ENCODE assay signal across 35 cellular contexts in the genomic region with DNA sequence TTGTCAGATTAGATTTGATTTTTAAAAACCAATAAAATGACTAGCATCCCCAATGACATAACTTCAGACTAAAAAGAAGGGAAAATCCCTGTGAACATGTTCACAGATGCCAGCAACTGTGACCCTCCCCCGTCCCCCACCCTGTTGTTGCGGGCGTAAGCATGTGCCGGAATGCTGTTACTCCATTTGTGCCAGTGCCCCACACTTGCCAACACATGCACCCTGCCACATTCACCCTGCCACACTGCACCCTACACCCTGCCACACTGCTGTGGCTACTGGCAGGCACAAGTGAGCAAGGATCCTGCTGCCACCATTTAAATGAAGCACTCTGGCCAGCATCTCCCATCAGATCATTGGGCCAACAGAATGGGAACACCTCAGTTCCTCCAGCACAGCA.
DNase-seq lines count a peak whose midpoint lies in the region; ATAC-seq and TF ChIP-seq lines count a peak whose summit lies in the region.
"Had no signal": no experiment of that assay in that cellular context is flagged by ENCODE, and none has a peak within 500 bp of the region (broad histone marks: within the 10 kb centered on the region; RNA-seq: fewer than 3 reads in every experiment).

No MANE protein-coding gene starts in this region.

- H3K4me1 ChIP-seq in IMR-90 (ENCODE audit: control insufficient read depth, insufficient read depth, low read length) (no peaks in the 10 kb centered on the region), neuronal stem cell (ENCODE audit: control insufficient read depth in 2 of 2, insufficient read depth in 1 of 2, low read depth in 1 of 2, low read length in 2 of 2) (no peaks in the 10 kb centered on the region), spleen (no peaks in the 10 kb centered on the region), upper lobe of left lung (no peaks in the 10 kb centered on the region)
- H3K4me1 ChIP-seq: A549; BE2C; BLaER1; BLaER1 treated with 17β-estradiol and CSF1 and Interleukin-3, amounts not matched to agents 10 nM and 100 nM; Caco-2 had no signal

- H4K5ac ChIP-seq in IMR-90 (ENCODE audit: low read depth, low read length), result no peak overlapping the region

- H3K79me1 ChIP-seq in IMR-90 (ENCODE audit: low read depth in 1 of 2, low read length in 2 of 2) (no peaks in the 10 kb centered on the region), neuronal stem cell (ENCODE audit: low read depth, low read length) (no peaks in the 10 kb centered on the region)

- no peak overlapping the region for H3K4me3 Mint-ChIP-seq in osteocyte (ENCODE audit: unreplicated experiment)
- H3K4me3 Mint-ChIP-seq: B cell; CD14-positive monocyte; CD4-positive, alpha-beta memory T cell; CD4-positive, alpha-beta T cell; CD4-positive, CD25-positive, alpha-beta regulatory T cell; CD8-positive, alpha-beta memory T cell; CD8-positive, alpha-beta T cell had no signal

- dilution Hi-C loops in IMR-90 (cut with HindIII; ENCODE audit: low sequenced_read_pairs, unreplicated experiment), result no loop called here

- H3K23ac ChIP-seq in IMR-90 (ENCODE audit: low read depth, low read length), result no peak overlapping the region
- peak overlapping the region; percentile 85 for H3K23ac ChIP-seq in neuronal stem cell (ENCODE audit: low read depth, low read length, poor library complexity)

- H2BK5ac ChIP-seq in IMR-90 (ENCODE audit: low read depth, low read length, poor library complexity, severe bottlenecking) (no peak overlapping the region), neuronal stem cell (ENCODE audit: low read length) (no peak overlapping the region)

- H3K4me2 ChIP-seq in IMR-90 (ENCODE audit: low read depth, low read length), result no peak overlapping the region
- no peak overlapping the region for H3K4me2 ChIP-seq in neuronal stem cell (ENCODE audit: insufficient read depth, low read length, poor library complexity, severe bottlenecking)
- H3K4me2 ChIP-seq: A549; BLaER1; BLaER1 treated with 17β-estradiol and CSF1 and Interleukin-3, amounts not matched to agents 10 nM and 100 nM had no signal

- ATAC-seq in IMR-90 (ENCODE audit: low read depth), result no peak
- ATAC-seq in upper lobe of left lung (ENCODE audit: low FRiP score in 2 of 2), result no peak
- no peak for ATAC-seq in GM19351 (IDR thresholded peaks at IDR 0.05; ENCODE audit: unreplicated experiment)
- ATAC-seq: A549; CD8-positive, alpha-beta T cell had no signal

- H2AK9ac ChIP-seq in IMR-90 (replicated peaks; ENCODE audit: low read depth, low read length, poor library complexity), result peak overlapping the region; percentile 1

- H2BK120ac ChIP-seq in IMR-90 (ENCODE audit: low read depth, low read length) (no peak overlapping the region), neuronal stem cell (ENCODE audit: low read depth, low read length) (no peak overlapping the region)

- H2AK5ac ChIP-seq in IMR-90 (ENCODE audit: low read depth, low read length) (no peak overlapping the region), neuronal stem cell (ENCODE audit: low read depth, low read length) (no peak overlapping the region)

- H3K56ac ChIP-seq in IMR-90 (ENCODE audit: extremely low read depth, insufficient read depth, low read length), result no peak overlapping the region

- no peaks in the 10 kb centered on the region for H3K9me1 ChIP-seq in IMR-90 (ENCODE audit: insufficient read depth, low read length)

- DNase-seq in IMR-90 (no peak), neuronal stem cell (ENCODE audit: low spot score) (no peak), osteocyte (ENCODE audit: extremely low spot score, unreplicated experiment) (peak; percentile 56), spleen (peak; percentile 41), NCI-H2171 treated with DMSO at 0.1 percent for 48 hours (lab: John Stamatoyannopoulos, UW) (no peak), upper lobe of left lung (no peak), anterior cingulate cortex (lab: John Stamatoyannopoulos, UW) (no peak)
- DNase-seq: 8988T; ACHN; AML-193; BE2C; C1 segment of cervical spinal cord; Caco-2; Calu3; CD4-positive, alpha-beta memory T cell; CD4-positive, alpha-beta T cell; CD4-positive, CD25-positive, alpha-beta regulatory T cell; CD8-positive, alpha-beta memory T cell; CD8-positive, alpha-beta T cell; COR-L47; DMS 273 treated with DMSO at 0.1 percent for 48 hours; DMS153; DMS53; DMS79; DMS79 treated with DMSO at 0.1 percent for 48 hours; DND-41; EL had no signal

- H3K4me3 ChIP-seq in IMR-90 (ENCODE audit: insufficient read depth, low read depth, low read length), result no peak overlapping the region
- no peak overlapping the region for H3K4me3 ChIP-seq in neuronal stem cell (ENCODE audit: low read length in 2 of 2)
- H3K4me3 ChIP-seq in spleen, result no peak overlapping the region
- H3K4me3 ChIP-seq in upper lobe of left lung, result no peak overlapping the region
- H3K4me3 ChIP-seq: A549; BLaER1; BLaER1 treated with 17β-estradiol and CSF1 and Interleukin-3, amounts not matched to agents 10 nM and 100 nM had no signal

- no TSS peak for BruUV-seq in IMR-90 (replicated peaks; lab: Mats Ljungman, UMichigan)

- H3K27ac Mint-ChIP-seq in osteocyte (ENCODE audit: unreplicated experiment), result no peak overlapping the region
- H3K27ac Mint-ChIP-seq: B cell; CD4-positive, alpha-beta memory T cell; CD4-positive, alpha-beta T cell; CD4-positive, CD25-positive, alpha-beta regulatory T cell; CD8-positive, alpha-beta memory T cell; CD8-positive, alpha-beta T cell had no signal

- H3K36me3 ChIP-seq in IMR-90 (ENCODE audit: control insufficient read depth, insufficient read depth, low read length) (no peaks in the 10 kb centered on the region), neuronal stem cell (replicated peaks in 1 of 2; ENCODE audit: control insufficient read depth in 2 of 2, insufficient read depth in 2 of 2, low read length in 2 of 2) (peaks cover 0 to 2% of the 10 kb centered on the region in 2 donors), spleen (no peaks in the 10 kb centered on the region), upper lobe of left lung (no peaks in the 10 kb centered on the region)
- H3K36me3 ChIP-seq: BE2C; BLaER1; BLaER1 treated with 17β-estradiol and CSF1 and Interleukin-3, amounts not matched to agents 10 nM and 100 nM had no signal

- TF ChIP-seq POLR2A in IMR-90 (IDR thresholded peaks at IDR 0.05; ENCODE audit: low read depth, low read length) (no peak), spleen (IDR thresholded peaks at IDR 0.05) (no peak), upper lobe of left lung (IDR thresholded peaks at IDR 0.05) (no peak)

- H3K9me3 Mint-ChIP-seq in osteocyte (ENCODE audit: unreplicated experiment), result peaks cover 38% of the 10 kb centered on the region

- no peaks in the 10 kb centered on the region for H3K4me1 Mint-ChIP-seq in osteocyte (ENCODE audit: unreplicated experiment)
- H3K4me1 Mint-ChIP-seq: B cell; CD14-positive monocyte; CD4-positive, alpha-beta memory T cell; CD4-positive, CD25-positive, alpha-beta regulatory T cell; CD8-positive, alpha-beta memory T cell had no signal

- TF ChIP-seq RAD21 in IMR-90 (IDR thresholded peaks at IDR 0.05; ENCODE audit: low read length), result no peak

- no peak overlapping the region for H4K8ac ChIP-seq in IMR-90 (ENCODE audit: low read depth in 2 of 2, low read length in 2 of 2)
- H4K8ac ChIP-seq in neuronal stem cell (ENCODE audit: low read depth, low read length), result no peak overlapping the region

- H3K4ac ChIP-seq in IMR-90 (ENCODE audit: low read depth, low read length), result no peak overlapping the region
- H3K4ac ChIP-seq in neuronal stem cell (ENCODE audit: low read length), result no peak overlapping the region

- no peak overlapping the region for H2BK12ac ChIP-seq in neuronal stem cell (ENCODE audit: low read length)

- no peaks in the 10 kb centered on the region for H3K36me3 Mint-ChIP-seq in osteocyte (ENCODE audit: unreplicated experiment)
- H3K36me3 Mint-ChIP-seq: CD14-positive monocyte; CD4-positive, alpha-beta memory T cell; CD4-positive, CD25-positive, alpha-beta regulatory T cell; CD8-positive, alpha-beta memory T cell; CD8-positive, alpha-beta T cell had no signal

- in situ Hi-C loops in IMR-90 (cut with MboI; ENCODE audit: low sequenced_read_pairs), result no loop called here

- intact Hi-C loops in IMR-90 (cut with micrococcal nuclease) (no loop called here), spleen (cut with DNase I; ENCODE audit: low total_unique reads) (no loop called here)

- no peaks in the 10 kb centered on the region for H3K27me3 Mint-ChIP-seq in osteocyte (ENCODE audit: unreplicated experiment)
- H3K27me3 Mint-ChIP-seq: CD4-positive, CD25-positive, alpha-beta regulatory T cell had no signal

- no CpG with 5 or more reads among the region's 4 CpGs for WGBS in IMR-90 (ENCODE audit: extremely low coverage in 2 of 2, insufficient read length in 1 of 2), 2 experiments
- WGBS in neuronal stem cell (ENCODE audit: extremely low coverage in 2 of 2, insufficient read length in 2 of 2, insufficient replicate concordance in 1 of 2), 2 donors, result no CpG with 5 or more reads among the region's 4 CpGs
- WGBS in spleen, 5 donors, result 88 to 97% (median 95%) methylated on average over 4 of the region's 4 CpGs
- WGBS in upper lobe of left lung, 2 donors, result 96% methylated on average over 4 of the region's 4 CpGs

- H3K27ac ChIP-seq in IMR-90 (ENCODE audit: insufficient read depth, low read length), result no peak overlapping the region
- H3K27ac ChIP-seq in neuronal stem cell (replicated peaks; ENCODE audit: low read length), result no peak overlapping the region
- H3K27ac ChIP-seq in spleen, result no peak overlapping the region
- no peak overlapping the region for H3K27ac ChIP-seq in upper lobe of left lung
- H3K27ac ChIP-seq: 22Rv1; A549; BLaER1; BLaER1 treated with 17β-estradiol and CSF1 and Interleukin-3, amounts not matched to agents 10 nM and 100 nM; C4-2B had no signal

- H2BK15ac ChIP-seq in IMR-90 (ENCODE audit: low read depth, low read length) (no peak overlapping the region), neuronal stem cell (ENCODE audit: low read length) (no peak overlapping the region)

- H3K9ac ChIP-seq in IMR-90 (ENCODE audit: low read depth, low read length) (no peak overlapping the region), neuronal stem cell (ENCODE audit: low read depth, low read length, poor library complexity) (no peak overlapping the region)
- H3K9ac ChIP-seq: BLaER1; BLaER1 treated with 17β-estradiol and CSF1 and Interleukin-3, amounts not matched to agents 10 nM and 100 nM had no signal

- POLR2A ChIA-PET in IMR-90 (lab: Charles Lee; ENCODE audit: unreplicated experiment), result no interaction called here

- H3K27me3 ChIP-seq in IMR-90 (ENCODE audit: control insufficient read depth, insufficient read depth, low read length), result no peaks in the 10 kb centered on the region
- no peaks in the 10 kb centered on the region for H3K27me3 ChIP-seq in neuronal stem cell (ENCODE audit: control insufficient read depth in 3 of 3, insufficient read depth in 3 of 3, low read depth in 1 of 3, low read length in 3 of 3)
- peaks cover 0 to 7% (median 0%) of the 10 kb centered on the region in 7 donors for H3K27me3 ChIP-seq in spleen (replicated peaks in 1 of 7)
- no peaks in the 10 kb centered on the region for H3K27me3 ChIP-seq in upper lobe of left lung
- H3K27me3 ChIP-seq: BE2C; BLaER1; BLaER1 treated with 17β-estradiol and CSF1 and Interleukin-3, amounts not matched to agents 10 nM and 100 nM had no signal

- H4K91ac ChIP-seq in IMR-90 (ENCODE audit: insufficient read depth, low read depth, low read length) (no peak overlapping the region), neuronal stem cell (ENCODE audit: low read depth, low read length, poor library complexity) (no peak overlapping the region)

- H3K9me3 ChIP-seq in IMR-90 (ENCODE audit: control insufficient read depth, insufficient read depth, low read length), result peaks cover 5% of the 10 kb centered on the region
- H3K9me3 ChIP-seq in neuronal stem cell (replicated peaks in 1 of 2; ENCODE audit: control insufficient read depth in 2 of 2, insufficient read depth in 1 of 2, low read depth in 1 of 2, low read length in 2 of 2), result peaks cover 0 to 2% of the 10 kb centered on the region in 2 donors
- H3K9me3 ChIP-seq in spleen, result peaks cover 0 to 28% (median 5%) of the 10 kb centered on the region in 8 donors
- no peaks in the 10 kb centered on the region for H3K9me3 ChIP-seq in upper lobe of left lung
- H3K9me3 ChIP-seq: A549, BE2C, BLaER1, Caco-2 had no signal

- no peak overlapping the region for H2BK20ac ChIP-seq in IMR-90 (ENCODE audit: low read depth, low read length)

- TF ChIP-seq CTCF in IMR-90 (conservative IDR thresholded peaks at IDR 0.05; ENCODE audit: low read depth, low read length) (no peak), osteocyte (IDR thresholded peaks at IDR 0.05) (no peak), spleen (IDR thresholded peaks at IDR 0.05 in 8 of 11, conservative IDR thresholded peaks at IDR 0.05 in 3 of 11) (no peak), upper lobe of left lung (IDR thresholded peaks at IDR 0.05) (no peak)

- H3K18ac ChIP-seq in IMR-90 (ENCODE audit: low read depth, low read length) (no peak overlapping the region), neuronal stem cell (ENCODE audit: low read length) (no peak overlapping the region)

- H2AFZ ChIP-seq in IMR-90 (replicated peaks; ENCODE audit: low read length, poor library complexity), result no peak overlapping the region
- H2AFZ ChIP-seq in neuronal stem cell (ENCODE audit: low read length), result no peak overlapping the region

- TF ChIP-seq EP300 in upper lobe of left lung (IDR thresholded peaks at IDR 0.05), result no peak

- H3K14ac ChIP-seq in IMR-90 (replicated peaks; ENCODE audit: low read depth, low read length) (no peak overlapping the region), neuronal stem cell (ENCODE audit: low read length) (peak overlapping the region; percentile 47)

- H4K20me1 ChIP-seq in IMR-90 (ENCODE audit: insufficient read depth, low read length), result no peaks in the 10 kb centered on the region
- H4K20me1 ChIP-seq: BLaER1; BLaER1 treated with 17β-estradiol and CSF1 and Interleukin-3, amounts not matched to agents 10 nM and 100 nM had no signal

- CTCF ChIA-PET in IMR-90 (lab: Yijun Ruan, JAX), result no interaction called here

Comparison
In these comparisons a context has a peak if more than half of its experiments do, and no peak if none do; other contexts are left out.
1. DNase-seq: peak in osteocyte (single experiment) and spleen (single experiment); none in IMR-90 (single experiment), neuronal stem cell (single experiment), NCI-H2171 treated with DMSO at 0.1 percent for 48 hours (single experiment), upper lobe of left lung (0 of 2) and anterior cingulate cortex (0 of 58).